ENCODE assay signal across 8 cellular contexts in genomic region chr7:139731802-139732470, GRCh38. TPM values are rescaled to one million over a fixed set of nuclear protein-coding genes. Genes with fewer than 3 reads are reported as not detected.
A peak's percentile ranks its signal among the peaks of the same experiment; 100 is the strongest.
DNase-seq lines count a peak whose midpoint lies in the region.

No MANE protein-coding gene starts in this region.

- 50% methylated on average over 9 of the region's 9 CpGs for whole genome bisulfite sequencing in urinary bladder

- H3K27ac ChIP-seq in cingulate gyrus (ENCODE audit: low read depth, low read length) (peak overlapping the region; percentile 86), urinary bladder (ENCODE audit: low read depth) (peak overlapping the region; percentile 14)

- H3K4me3 ChIP-seq in urinary bladder (ENCODE audit: low read depth, low read length) = no peak overlapping the region

- H3K4me1 ChIP-seq in urinary bladder (ENCODE audit: insufficient read depth) = no peaks in the 10 kb centered on the region

- DNase-seq in ELR (ENCODE audit: low read depth) = peak; percentile 89
- peak; percentile 43 to 67 for DNase-seq in NOMO-1 (lab: John Stamatoyannopoulos, UW; ENCODE audit: unreplicated experiment in 2 of 2)
- DNase-seq in medulla oblongata (ENCODE audit: extremely low spot score) = peak; percentile 72
- DNase-seq in NCI-H2171 (lab: John Stamatoyannopoulos, UW) = no peak
- no peak for DNase-seq in retina
- DNase-seq in stimulated activated CD8-positive, alpha-beta memory T cell treated with anti-CD3 and anti-CD28 coated beads, Interleukin-4, amount 100 ng/mL, for 48 hours = no peak

- H3K36me3 ChIP-seq in urinary bladder (ENCODE audit: insufficient read depth) = no peaks in the 10 kb centered on the region

RNA-seq across cellular contexts. Expression of gene HIPK2, which starts 45.9 kb away (rescaled TPM):
- total RNA-seq in urinary bladder = 9.8 TPM
- polyA plus RNA-seq in urinary bladder = 8.5 TPM

Comparison
In these comparisons a context has a peak if more than half of its experiments do, and no peak if none do; other contexts are left out.
1. DNase-seq: peak in ELR (single experiment), NOMO-1 (2 of 2) and medulla oblongata (single experiment); none in NCI-H2171 (single experiment), retina (single experiment) and stimulated activated CD8-positive, alpha-beta memory T cell treated with anti-CD3 and anti-CD28 coated beads, Interleukin-4, amount 100 ng/mL, for 48 hours (single experiment).